28 cellular contexts compared by ENCODE assay signal in genomic region chr2:169116993-169117392, GRCh38. TPM values are rescaled to one million over a fixed set of nuclear protein-coding genes. Genes with fewer than 3 reads are reported as not detected.
DNase-seq lines count a peak whose midpoint lies in the region; ATAC-seq, FAIRE-seq and TF ChIP-seq lines count a peak whose summit lies in the region.
"Had no signal": no experiment of that assay in that cellular context is flagged by ENCODE, and none has a peak within 500 bp of the region (broad histone marks: within the 10 kb centered on the region; RNA-seq: fewer than 3 reads in every experiment).

No MANE protein-coding gene starts in this region.

- no peaks in the 10 kb centered on the region for H3K27me3 ChIP-seq in right cardiac atrium (ENCODE audit: control insufficient read depth, insufficient read depth)
- peaks cover 0 to 3% (median 0%) of the 10 kb centered on the region in 7 donors for H3K27me3 ChIP-seq in heart right ventricle
- H3K27me3 ChIP-seq in K562 (ENCODE audit: control insufficient read depth in 2 of 2, insufficient read depth in 2 of 2, low read length in 2 of 2) = no peaks in the 10 kb centered on the region
- H3K27me3 ChIP-seq in lower lobe of right lung (ENCODE audit: low read depth) = no peaks in the 10 kb centered on the region
- H3K27me3 ChIP-seq: BE2C, BLaER1 had no signal

- H3K9me1 ChIP-seq in K562 (ENCODE audit: control insufficient read depth, insufficient read depth, low read length) = no peaks in the 10 kb centered on the region

- TF ChIP-seq RAD21 in K562 (CRISPR knock-in tag; conservative IDR thresholded peaks at IDR 0.05 in 1 of 2, IDR thresholded peaks at IDR 0.05 in 1 of 2) = no peak

- intact Hi-C loops in right cardiac atrium (cut with DNase I) (no loop called here), heart right ventricle (cut with DNase I) (loop anchor here in 1 of 10 donors (10.0 kb wide), 1 partner anchor 278 kb away; no protein-coding TSS in a partner anchor), K562 (cut with micrococcal nuclease) (loop anchor here (10.0 kb wide), 1 partner anchor 408 kb away; no protein-coding TSS in a partner anchor), lower lobe of right lung (cut with DNase I) (no loop called here)

- H3K27ac ChIP-seq in right cardiac atrium (ENCODE audit: low read length) (peak overlapping the region; percentile 48), heart right ventricle (peak overlapping the region in 2 of 10 donors; percentile 49 to 60), K562 (ENCODE audit: extremely low read depth, low read depth, low read length) (no peak overlapping the region), lower lobe of right lung (no peak overlapping the region)
- H3K27ac ChIP-seq: BLaER1 had no signal

- FAIRE-seq in K562 (lab: Jason Lieb, UNC) = no peak
- FAIRE-seq: A204.1, GM12878, GM12892, GM18507 had no signal

- no peak for TF ChIP-seq POLR2A in K562 (conservative IDR thresholded peaks at IDR 0.05)

- no peaks in the 10 kb centered on the region for H4K20me1 ChIP-seq in K562 (replicated peaks; ENCODE audit: control insufficient read depth, insufficient read depth, low read length)
- H4K20me1 ChIP-seq: BLaER1 had no signal

- BruUV-seq in K562 (replicated peaks; lab: Mats Ljungman, UMichigan) = no TSS peak

- no peak overlapping the region for H2AFZ ChIP-seq in K562 (ENCODE audit: low read depth, low read length)

- DNase-seq in right cardiac atrium (no peak), heart right ventricle (no peak), K562 (ENCODE audit: extremely low read depth in 1 of 4, low spot score in 3 of 4) (peak in 1 of 4 experiments; percentile 37), lower lobe of right lung (no peak)
- DNase-seq: 8988T; ACHN; BE2C; C1 segment of cervical spinal cord; CD4-positive, alpha-beta memory T cell; CD4-positive, CD25-positive, alpha-beta regulatory T cell; CD8-positive, alpha-beta memory T cell; COR-L47; DMS 273 treated with DMSO at 0.1 percent for 48 hours; DMS153; DMS53; DMS79; DND-41; EL; GDM1 had no signal

- H3K9me3 ChIP-seq in right cardiac atrium (ENCODE audit: control insufficient read depth, low read length) = no peaks in the 10 kb centered on the region
- H3K9me3 ChIP-seq in heart right ventricle = no peaks in the 10 kb centered on the region
- H3K9me3 ChIP-seq in K562 (replicated peaks; ENCODE audit: control insufficient read depth, insufficient read depth, low read depth, low read length) = no peaks in the 10 kb centered on the region; the same call in 1 of the 2 replicates
- no peaks in the 10 kb centered on the region for H3K9me3 ChIP-seq in lower lobe of right lung
- H3K9me3 ChIP-seq: BE2C had no signal

- peaks cover 10% of the 10 kb centered on the region for H3K4me1 ChIP-seq in right cardiac atrium (ENCODE audit: control insufficient read depth, insufficient read depth, low read length)
- H3K4me1 ChIP-seq in heart right ventricle = peaks cover 0 to 36% (median 10%) of the 10 kb centered on the region in 9 donors
- H3K4me1 ChIP-seq in K562 (replicated peaks in 1 of 2; ENCODE audit: control insufficient read depth in 2 of 2, insufficient read depth in 2 of 2, low read length in 2 of 2) = peaks cover 0 to 10% of the 10 kb centered on the region in 2 experiments; a peak in 2 of 5 replicates
- no peaks in the 10 kb centered on the region for H3K4me1 ChIP-seq in lower lobe of right lung
- H3K4me1 ChIP-seq: BE2C had no signal

- TF ChIP-seq CTCF in heart right ventricle (IDR thresholded peaks at IDR 0.05) (no peak), K562 (IDR thresholded peaks at IDR 0.05 in 2 of 3, conservative IDR thresholded peaks at IDR 0.05 in 1 of 3; ENCODE audit: insufficient read depth in 2 of 3, low read depth in 1 of 3, low read length in 3 of 3) (no peak), lower lobe of right lung (IDR thresholded peaks at IDR 0.05) (no peak)

- POLR2A ChIA-PET in K562 (lab: Yijun Ruan, JAX) = interaction anchor here (0.7 kb wide), 1 partner anchor 32 kb away, joined by 3 read pairs; no protein-coding TSS in a partner anchor

- in situ Hi-C loops in K562 (cut with MboI) = no loop called here

- H3K4me3 ChIP-seq in right cardiac atrium (ENCODE audit: low read length) = no peak overlapping the region
- no peak overlapping the region for H3K4me3 ChIP-seq in heart right ventricle
- H3K4me3 ChIP-seq in K562 = no peak overlapping the region
- no peak overlapping the region for H3K4me3 ChIP-seq in lower lobe of right lung
- H3K4me3 ChIP-seq: BLaER1, GM12878 had no signal

- H3K4me2 ChIP-seq in K562 (ENCODE audit: insufficient read depth, low read length) = no peak overlapping the region
- H3K4me2 ChIP-seq: BLaER1 had no signal

- H3K79me2 ChIP-seq in K562 (ENCODE audit: control insufficient read depth, insufficient read depth, low read length) = no peaks in the 10 kb centered on the region

- ATAC-seq in right cardiac atrium (no peak), heart right ventricle (no peak), K562 (peak; percentile 53; the same call in 2 of the 3 replicates), GM19463 (IDR thresholded peaks at IDR 0.05; ENCODE audit: unreplicated experiment) (no peak), lower lobe of right lung (no peak)
- ATAC-seq: GM12878 had no signal

- CTCF ChIA-PET in K562 (lab: Yijun Ruan, JAX; ENCODE audit: low intra/inter-chr PET ratio) = no interaction called here

- no peak overlapping the region for H3K9ac ChIP-seq in K562 (ENCODE audit: insufficient read depth in 1 of 2, low read depth in 2 of 2, low read length in 2 of 2)
- H3K9ac ChIP-seq: BLaER1 had no signal

- no peak for TF ChIP-seq EP300 in K562 (IDR thresholded peaks at IDR 0.05; ENCODE audit: low read length)

- H3K36me3 ChIP-seq in heart right ventricle (no peaks in the 10 kb centered on the region), K562 (ENCODE audit: control insufficient read depth, insufficient read depth, low read length) (no peaks in the 10 kb centered on the region), lower lobe of right lung (no peaks in the 10 kb centered on the region)
- H3K36me3 ChIP-seq: BE2C, BLaER1 had no signal

TF ChIP-seq in K562, 482 proteins besides CTCF, POLR2A, EP300 and RAD21:
- no peak for TF ChIP-seq ZNF584 (CRISPR knock-in tag; IDR thresholded peaks at IDR 0.05; ENCODE audit: low read depth)
- no peak for TF ChIP-seq HMG20A (CRISPR knock-in tag; conservative IDR thresholded peaks at IDR 0.05)
- peak; percentile 77 for TF ChIP-seq PKNOX1 (IDR thresholded peaks at IDR 0.05)
- 0 out of 4 replicates have a peak, but pooled peaks of 1 of the 2 experiments have one; percentile 12 for TF ChIP-seq KDM1A (IDR thresholded peaks at IDR 0.05)
- TF ChIP-seq MEIS2 (IDR thresholded peaks at IDR 0.05; ENCODE audit: partially characterized antibody) = peak; percentile 58
- TF ChIP-seq, protein P1, sequence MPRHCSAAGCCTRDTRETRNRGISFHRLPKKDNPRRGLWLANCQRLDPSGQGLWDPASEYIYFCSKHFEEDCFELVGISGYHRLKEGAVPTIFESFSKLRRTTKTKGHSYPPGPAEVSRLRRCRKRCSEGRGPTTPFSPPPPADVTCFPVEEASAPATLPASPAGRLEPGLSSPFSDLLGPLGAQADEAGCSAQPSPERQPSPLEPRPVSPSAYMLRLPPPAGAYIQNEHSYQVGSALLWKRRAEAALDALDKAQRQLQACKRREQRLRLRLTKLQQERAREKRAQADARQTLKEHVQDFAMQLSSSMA (CRISPR knock-in tag; IDR thresholded peaks at IDR 0.05) = no peak
- TF ChIP-seq KAT2B (IDR thresholded peaks at IDR 0.05; ENCODE audit: low read depth, low read length) = no peak
- 0 out of 2 replicates have a peak, but pooled peaks have one; percentile 8 for TF ChIP-seq CBFA2T3 (IDR thresholded peaks at IDR 0.05)
TF ChIP-seq in K562: peak in this region for 4.

RNA-seq across cellular contexts. Expression of gene DHRS9, which starts 47.6 kb away (rescaled TPM):
- total RNA-seq in right cardiac atrium (10 to 100 TPM; 44.7 to 84.0 (median 55.3) TPM), heart right ventricle (10 to 100 TPM in 1 of 10 donors, 1 to 10 TPM in 5, under 1 TPM in 4; 0.17 to 10.4 (median 1.5) TPM), K562 (2014; rRNA removed) (0.08 and 0.27 TPM in 2 replicates), K562 (2014; rRNA removed; fragmentation: Illumina TruSeq; extraction: Trizol) (0.32 and 0.69 TPM in 2 replicates), K562 (2015; rRNA removed; fragmentation: Illumina TruSeq; extraction: Trizol) (1.5 and 1.8 TPM in 2 replicates), K562 (2021) (0.27 and 0.49 TPM in 2 replicates), lower lobe of right lung (6.1 TPM)
- polyA plus RNA-seq in right cardiac atrium (51.8 TPM), heart right ventricle (10 to 100 TPM in 1 of 2 donors, under 1 TPM in 1; 0.73 to 10.4 TPM), K562 (2011; rRNA removed) (0.54 and 0.71 TPM in 2 replicates), K562 (2014; fragmentation: Illumina TruSeq; extraction: Trizol) (0.43 and 0.54 TPM in 2 replicates), K562 (2014; fragmentation: Nextera tagmentation; extraction: Ambion mirVana) (1 to 10 TPM; 1.4 to 1.7 TPM), K562 (2014; rRNA removed) (0.65 and 1.9 TPM in 2 replicates)
- 0.28 and 0.58 TPM in 2 replicates for total RNA-seq in K562 (2011; cell fraction: chromatin; rRNA removed; ENCODE audit: low replicate concordance)
- total RNA-seq in K562 (2011; cell fraction: nucleolus; rRNA removed) = 0.50 and 0.53 TPM in 2 replicates
- 0.73 and 0.99 TPM in 2 replicates for total RNA-seq in K562 (2011; cell fraction: nucleoplasm; rRNA removed)
- polyA plus RNA-seq in K562 (2011; cell fraction: cytosol; rRNA removed) = 0.19 TPM in 2 replicates
- 0.18 and 0.59 TPM in 2 replicates for polyA plus RNA-seq in K562 (2011; cell fraction: nucleus; rRNA removed)
- 0.76 and 0.79 TPM in 2 replicates for polyA plus RNA-seq in K562 (2012)
- polyA minus RNA-seq in K562 (2011; rRNA and poly(A)+ RNA removed) = 0.28 and 0.39 TPM in 2 replicates
- polyA minus RNA-seq in K562 (2011; cell fraction: cytosol; rRNA and poly(A)+ RNA removed) = not detected in 2 replicates
- polyA minus RNA-seq in K562 (2011; cell fraction: nucleus; rRNA and poly(A)+ RNA removed) = 0.27 and 0.33 TPM in 2 replicates
- total RNA-seq: A673; CD4-positive, CD25-positive, alpha-beta regulatory T cell; G401 had no signal
- polyA plus RNA-seq: AG04450; CD4-positive, alpha-beta memory T cell; CD4-positive, CD25-positive, alpha-beta regulatory T cell; CD8-positive, alpha-beta memory T cell had no signal
